In the genomic region with DNA sequence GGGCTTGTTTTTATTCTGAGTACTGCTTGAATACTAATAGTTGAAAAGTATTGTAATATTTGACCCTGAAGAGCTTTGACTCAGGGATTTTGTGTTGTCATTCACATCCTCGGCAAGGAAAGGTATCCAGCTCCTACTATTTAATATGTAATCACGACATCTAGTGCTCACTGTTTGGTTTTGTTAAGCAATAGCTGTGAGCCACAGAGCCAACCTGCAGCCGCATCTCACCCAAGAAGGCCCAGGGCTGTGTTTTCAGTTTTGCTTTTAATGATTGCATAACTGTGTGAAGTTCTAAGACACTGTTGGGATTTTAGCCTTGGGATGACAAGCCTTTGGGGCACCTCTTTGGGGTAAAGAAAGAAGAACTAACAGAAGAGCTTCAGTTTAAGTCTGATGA, we compare ENCODE assay signal across 16 cellular contexts.
DNase-seq lines count a peak whose midpoint lies in the region; ATAC-seq and TF ChIP-seq lines count a peak whose summit lies in the region.
"Had no signal": no experiment of that assay in that cellular context is flagged by ENCODE, and none has a peak within 500 bp of the region (broad histone marks: within the 10 kb centered on the region; RNA-seq: fewer than 3 reads in every experiment).

No MANE protein-coding gene starts in this region.

- peak; percentile 92 for ATAC-seq in PC-3
- ATAC-seq in activated T-helper 17 cell treated with anti-CD3 and anti-CD28 coated beads, Interleukin-2, amount 50 U/mL, for 72 hours (replicated peaks) = no peak
- ATAC-seq: natural killer cell had no signal

- H3K79me2 ChIP-seq in PC-3 (ENCODE audit: low read length) = no peaks in the 10 kb centered on the region

- H3K4me1 ChIP-seq in PC-3 (ENCODE audit: insufficient read depth, low read length) (peaks cover 12% of the 10 kb centered on the region), prostate gland (replicated peaks) (no peaks in the 10 kb centered on the region)

- POLR2A ChIA-PET in PC-3 (lab: Charles Lee; ENCODE audit: unreplicated experiment) = no interaction called here

- no peaks in the 10 kb centered on the region for H3K36me3 ChIP-seq in PC-3 (ENCODE audit: low read depth, low read length)
- H3K36me3 ChIP-seq in prostate gland = no peaks in the 10 kb centered on the region
- no peaks in the 10 kb centered on the region for H3K36me3 ChIP-seq in H7 (replicated peaks; ENCODE audit: control insufficient read depth, insufficient read depth, low read length)

- no peaks in the 10 kb centered on the region for H3K4me1 Mint-ChIP-seq in chondrocyte (ENCODE audit: low read depth)
- H3K4me1 Mint-ChIP-seq in activated T-helper 17 cell treated with anti-CD3 and anti-CD28 coated beads, Interleukin-2, amount 50 U/mL, for 72 hours = no peaks in the 10 kb centered on the region
- H3K4me1 Mint-ChIP-seq: activated CD4-positive, alpha-beta memory T cell treated with anti-CD3 and anti-CD28 coated beads, Interleukin-2, amount 10 ng/mL, durations not matched to agents 7 days and 5 days; activated naive CD4-positive, alpha-beta T cell treated with anti-CD3 and anti-CD28 coated beads, Interleukin-2, amount 10 ng/mL, durations not matched to agents 7 days and 5 days; CD4-positive, CD25-positive, alpha-beta regulatory T cell; immature natural killer cell; natural killer cell had no signal

- H2AFZ ChIP-seq in PC-3 (ENCODE audit: low read length) = no peak overlapping the region

- H4K20me1 ChIP-seq in PC-3 (ENCODE audit: low read length) = no peaks in the 10 kb centered on the region

- H3K9me3 ChIP-seq in PC-3 (ENCODE audit: low read length) = no peaks in the 10 kb centered on the region
- no peaks in the 10 kb centered on the region for H3K9me3 ChIP-seq in prostate gland

- H3K36me3 Mint-ChIP-seq in chondrocyte (ENCODE audit: low read depth) = no peaks in the 10 kb centered on the region
- H3K36me3 Mint-ChIP-seq in activated T-helper 17 cell treated with anti-CD3 and anti-CD28 coated beads, Interleukin-2, amount 50 U/mL, for 72 hours (ENCODE audit: low read depth) = no peaks in the 10 kb centered on the region
- H3K36me3 Mint-ChIP-seq: activated naive CD4-positive, alpha-beta T cell treated with anti-CD3 and anti-CD28 coated beads, Interleukin-2, amount 10 ng/mL, durations not matched to agents 7 days and 5 days; CD4-positive, CD25-positive, alpha-beta regulatory T cell; immature natural killer cell; natural killer cell had no signal

- no peaks in the 10 kb centered on the region for H3K27me3 Mint-ChIP-seq in chondrocyte (ENCODE audit: low read depth)
- peaks cover 9% of the 10 kb centered on the region for H3K27me3 Mint-ChIP-seq in activated T-helper 17 cell treated with anti-CD3 and anti-CD28 coated beads, Interleukin-2, amount 50 U/mL, for 72 hours
- H3K27me3 Mint-ChIP-seq: activated CD4-positive, alpha-beta memory T cell treated with anti-CD3 and anti-CD28 coated beads, Interleukin-2, amount 10 ng/mL, durations not matched to agents 7 days and 5 days; activated naive CD4-positive, alpha-beta T cell treated with anti-CD3 and anti-CD28 coated beads, Interleukin-2, amount 10 ng/mL, durations not matched to agents 7 days and 5 days; CD4-positive, CD25-positive, alpha-beta regulatory T cell had no signal

- no TSS peak for BruUV-seq in PC-3 (replicated peaks; lab: Mats Ljungman, UMichigan)

- DNase-seq in HT-29 (ENCODE audit: low spot score) (peak; percentile 70), PC-3 (peak; percentile 76), epithelial cell of proximal tubule (ENCODE audit: low read depth) (peak; percentile 59), prostate gland (ENCODE audit: low spot score) (peak; percentile 24), chondrocyte (ENCODE audit: low spot score) (no peak), H7 (no peak)
- no peak for DNase-seq in activated CD4-positive, CD25-positive, alpha-beta regulatory T cell treated with anti-CD3 and anti-CD28 coated beads, Interleukin-2, amount 50 U/mL, for 72 hours
- DNase-seq: activated CD4-positive, alpha-beta memory T cell treated with anti-CD3 and anti-CD28 coated beads, Interleukin-2, amount 10 ng/mL, durations not matched to agents 7 days and 5 days; activated naive CD4-positive, alpha-beta T cell treated with anti-CD3 and anti-CD28 coated beads, Interleukin-2, amount 10 ng/mL, durations not matched to agents 7 days and 5 days; CD4-positive, CD25-positive, alpha-beta regulatory T cell; immature natural killer cell; natural killer cell; NCI-H446 treated with DMSO at 0.1 percent for 48 hours; stimulated activated CD4-positive, alpha-beta T cell treated with anti-CD3 and anti-CD28 coated beads, Interleukin-12 subunit alpha, Interleukin-12 subunit beta, amount 100 ng/mL, for 4 hours had no signal

- no peaks in the 10 kb centered on the region for H3F3A ChIP-seq in PC-3 (ENCODE audit: low read length, unreplicated experiment)

- H3K27me3 ChIP-seq in PC-3 (ENCODE audit: low read length) (no peaks in the 10 kb centered on the region), prostate gland (replicated peaks; ENCODE audit: insufficient read depth) (no peaks in the 10 kb centered on the region), H7 (ENCODE audit: control insufficient read depth, insufficient read depth, low read length) (no peaks in the 10 kb centered on the region)

- H3K27ac Mint-ChIP-seq in chondrocyte (ENCODE audit: unreplicated experiment) = no peak overlapping the region
- H3K27ac Mint-ChIP-seq in activated T-helper 17 cell treated with anti-CD3 and anti-CD28 coated beads, Interleukin-2, amount 50 U/mL, for 72 hours = no peak overlapping the region
- H3K27ac Mint-ChIP-seq: activated CD4-positive, alpha-beta memory T cell treated with anti-CD3 and anti-CD28 coated beads, Interleukin-2, amount 10 ng/mL, durations not matched to agents 7 days and 5 days; activated naive CD4-positive, alpha-beta T cell treated with anti-CD3 and anti-CD28 coated beads, Interleukin-2, amount 10 ng/mL, durations not matched to agents 7 days and 5 days; CD4-positive, CD25-positive, alpha-beta regulatory T cell; immature natural killer cell; natural killer cell had no signal

- no peaks in the 10 kb centered on the region for H3K9me2 ChIP-seq in PC-3 (replicated peaks; ENCODE audit: low read length)

- H3K9me3 Mint-ChIP-seq in chondrocyte (ENCODE audit: low read depth) = no peaks in the 10 kb centered on the region
- H3K9me3 Mint-ChIP-seq in activated T-helper 17 cell treated with anti-CD3 and anti-CD28 coated beads, Interleukin-2, amount 50 U/mL, for 72 hours = peaks cover 5% of the 10 kb centered on the region
- H3K9me3 Mint-ChIP-seq: activated CD4-positive, alpha-beta memory T cell treated with anti-CD3 and anti-CD28 coated beads, Interleukin-2, amount 10 ng/mL, durations not matched to agents 7 days and 5 days; activated naive CD4-positive, alpha-beta T cell treated with anti-CD3 and anti-CD28 coated beads, Interleukin-2, amount 10 ng/mL, durations not matched to agents 7 days and 5 days; natural killer cell had no signal

- peak overlapping the region; percentile 72 for H3K4me2 ChIP-seq in PC-3 (ENCODE audit: low read length)
- H3K4me2 ChIP-seq: KMS-11 had no signal

- H3K4me3 ChIP-seq in PC-3 (ENCODE audit: low read length) (no peak overlapping the region), epithelial cell of proximal tubule (ENCODE audit: low read depth, low read length) (no peak overlapping the region), prostate gland (no peak overlapping the region), H7 (ENCODE audit: insufficient read depth, low read depth, low read length) (no peak overlapping the region)

- WGBS in prostate gland = 40% methylated on average over 3 of the region's 3 CpGs

- H3K4me3 Mint-ChIP-seq in chondrocyte (ENCODE audit: unreplicated experiment) = no peak overlapping the region
- H3K4me3 Mint-ChIP-seq in activated T-helper 17 cell treated with anti-CD3 and anti-CD28 coated beads, Interleukin-2, amount 50 U/mL, for 72 hours = no peak overlapping the region
- H3K4me3 Mint-ChIP-seq: activated CD4-positive, alpha-beta memory T cell treated with anti-CD3 and anti-CD28 coated beads, Interleukin-2, amount 10 ng/mL, durations not matched to agents 7 days and 5 days; activated naive CD4-positive, alpha-beta T cell treated with anti-CD3 and anti-CD28 coated beads, Interleukin-2, amount 10 ng/mL, durations not matched to agents 7 days and 5 days; CD4-positive, CD25-positive, alpha-beta regulatory T cell; immature natural killer cell; natural killer cell had no signal

- TF ChIP-seq POLR2A in prostate gland (IDR thresholded peaks at IDR 0.05) = no peak

- CTCF ChIA-PET in PC-3 (lab: Charles Lee) = interaction anchor here (0.6 to 3.1 kb wide), 4 partner anchors 39 to 96 kb away, joined by 5 to 33 read pairs (median 12); a partner anchor contains a TSS

- H3K9ac ChIP-seq in PC-3 (ENCODE audit: low read length) = no peak overlapping the region
- H3K9ac ChIP-seq: KMS-11 had no signal

- intact Hi-C loops in PC-3 (cut with micrococcal nuclease) = loop anchor here (1.0 to 5.0 kb wide), 4 partner anchors 38 to 91 kb away; a partner anchor contains a TSS
- intact Hi-C loops in prostate gland (cut with DNase I) = no loop called here

- peak; percentile 52 for TF ChIP-seq CTCF in PC-3 (conservative IDR thresholded peaks at IDR 0.05; ENCODE audit: low read depth, low read length)
- TF ChIP-seq CTCF in epithelial cell of proximal tubule (conservative IDR thresholded peaks at IDR 0.05; ENCODE audit: low read depth, low read length) = peak; percentile 40
- peak in 1 of 4 experiments; percentile 18 for TF ChIP-seq CTCF in prostate gland (IDR thresholded peaks at IDR 0.05)
- no peak for TF ChIP-seq CTCF in chondrocyte (IDR thresholded peaks at IDR 0.05)

- peak overlapping the region; percentile 48; the same call in 1 of the 2 replicates for H3K27ac ChIP-seq in PC-3 (ENCODE audit: low read length)
- no peak overlapping the region for H3K27ac ChIP-seq in prostate gland
- H3K27ac ChIP-seq: KMS-11 had no signal

Comparison
In these comparisons a context has a peak if more than half of its experiments do, and no peak if none do; other contexts are left out.
1. DNase-seq: peak in HT-29 (single experiment), PC-3 (single experiment), epithelial cell of proximal tubule (single experiment) and prostate gland (single experiment); none in chondrocyte (single experiment), activated CD4-positive, CD25-positive, alpha-beta regulatory T cell treated with anti-CD3 and anti-CD28 coated beads, Interleukin-2, amount 50 U/mL, for 72 hours (single experiment) and H7 (single experiment).